1 cellular context compared by ENCODE assay signal in the genomic region with DNA sequence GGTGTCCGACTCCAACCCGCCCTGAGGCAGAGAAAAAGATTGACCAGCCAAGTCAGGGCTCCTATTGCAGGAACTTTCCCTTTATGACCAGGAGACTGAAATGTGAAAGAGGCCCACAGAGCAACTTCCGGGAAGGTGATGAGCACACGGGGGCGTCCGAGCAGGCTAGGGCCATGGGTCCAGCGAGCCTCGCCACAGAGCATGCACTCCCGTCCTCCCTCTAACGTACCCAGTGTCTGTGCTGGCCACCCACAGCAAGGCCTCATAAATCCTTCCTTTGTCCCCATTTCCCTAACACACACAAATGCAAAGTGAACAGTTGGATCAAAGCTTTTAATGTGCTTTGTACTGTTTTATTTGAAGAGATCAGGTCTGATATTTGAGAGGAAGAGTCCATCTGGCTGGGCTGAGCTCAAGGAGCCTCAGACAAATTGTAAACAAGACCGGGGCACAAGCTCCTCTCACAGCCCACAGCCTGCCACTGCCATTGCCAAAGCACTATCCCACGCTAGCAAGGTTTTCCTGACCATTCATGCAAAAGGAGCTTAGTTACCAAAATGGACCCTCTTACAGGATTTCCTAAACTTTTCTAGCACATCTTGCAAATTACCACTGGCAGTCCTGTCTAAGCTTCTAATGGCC.
TF ChIP-seq lines count a peak whose summit lies in the region.

No MANE protein-coding gene starts in this region.

TF ChIP-seq in IMR-90, 13 proteins besides CTCF, POLR2A, EP300 and RAD21 (continued from another document):
- TF ChIP-seq, protein P1, sequence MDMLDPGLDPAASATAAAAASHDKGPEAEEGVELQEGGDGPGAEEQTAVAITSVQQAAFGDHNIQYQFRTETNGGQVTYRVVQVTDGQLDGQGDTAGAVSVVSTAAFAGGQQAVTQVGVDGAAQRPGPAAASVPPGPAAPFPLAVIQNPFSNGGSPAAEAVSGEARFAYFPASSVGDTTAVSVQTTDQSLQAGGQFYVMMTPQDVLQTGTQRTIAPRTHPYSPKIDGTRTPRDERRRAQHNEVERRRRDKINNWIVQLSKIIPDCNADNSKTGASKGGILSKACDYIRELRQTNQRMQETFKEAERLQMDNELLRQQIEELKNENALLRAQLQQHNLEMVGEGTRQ (IDR thresholded peaks at IDR 0.05; ENCODE audit: low read depth, low read length): no peak
- no peak for TF ChIP-seq MXI1 (IDR thresholded peaks at IDR 0.05; ENCODE audit: borderline replicate concordance, low read depth, low read length)
- TF ChIP-seq CHD1 (IDR thresholded peaks at IDR 0.05; ENCODE audit: low read depth, low read length): no peak
- TF ChIP-seq NFE2L2 (IDR thresholded peaks at IDR 0.05; ENCODE audit: low read depth, low read length): no peak
- TF ChIP-seq CEBPB (IDR thresholded peaks at IDR 0.05; ENCODE audit: low read depth, low read length): no peak
- no peak for TF ChIP-seq MAFK (IDR thresholded peaks at IDR 0.05; ENCODE audit: low read depth, low read length)
- no peak for TF ChIP-seq RCOR1 (IDR thresholded peaks at IDR 0.05; ENCODE audit: insufficient replicate concordance, low read length)
- no peak for TF ChIP-seq RFX5 (IDR thresholded peaks at IDR 0.05; ENCODE audit: low read depth, low read length)
- TF ChIP-seq BHLHE40 (IDR thresholded peaks at IDR 0.05; ENCODE audit: low read depth, low read length): no peak
TF ChIP-seq in IMR-90: peak in this region for 0.
